24 cellular contexts compared by ENCODE assay signal in the genomic region with DNA sequence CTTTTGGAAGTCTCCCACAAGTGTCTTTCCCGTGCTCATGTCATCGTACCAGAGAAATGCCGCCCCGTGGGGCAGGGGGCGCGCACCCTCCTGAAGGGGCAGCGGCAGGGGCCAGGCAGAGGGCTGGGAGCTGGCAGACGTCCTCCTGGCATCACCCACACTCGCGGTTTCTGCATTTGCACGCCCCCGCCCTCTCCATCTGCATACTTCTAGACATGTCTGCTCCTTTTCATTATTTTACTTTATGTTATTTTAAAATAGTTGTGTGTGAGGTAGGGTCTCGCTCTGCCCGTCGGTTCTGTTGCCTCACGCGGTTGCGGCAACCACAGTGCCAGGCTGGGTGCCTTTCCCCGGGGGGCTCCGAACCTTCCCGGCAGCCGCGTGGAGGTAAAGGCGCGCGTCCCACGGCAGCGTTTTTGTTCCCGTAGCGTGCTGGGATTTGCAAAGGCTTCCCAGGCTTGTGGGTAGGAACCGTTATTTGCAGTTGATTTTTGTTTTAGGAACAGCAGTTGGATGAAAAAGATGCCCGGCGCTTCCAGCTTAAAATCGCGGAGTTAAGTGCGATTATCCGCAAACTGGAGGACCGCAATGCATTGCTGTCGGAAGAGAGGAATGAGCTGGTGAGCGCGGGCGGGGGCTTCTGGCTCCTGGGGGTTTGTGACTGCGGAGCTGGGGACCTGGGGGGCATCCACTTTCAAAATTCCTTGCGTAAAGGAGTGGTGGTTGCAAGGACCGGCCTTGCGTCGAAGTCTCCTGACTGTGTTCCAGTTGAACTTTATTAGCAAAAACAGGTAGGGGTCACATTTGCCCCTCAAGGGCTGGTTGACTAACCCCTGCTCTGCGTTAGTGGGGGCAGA. TPM values are rescaled to one million over a fixed set of nuclear protein-coding genes. Genes with fewer than 3 reads are reported as not detected.
"Had no signal": no experiment of that assay in that cellular context is flagged by ENCODE, and none has a peak within 500 bp of the region (broad histone marks: within the 10 kb centered on the region; RNA-seq: fewer than 3 reads in every experiment).

No MANE protein-coding gene starts in this region.

- H3K36me3 Mint-ChIP-seq: immature natural killer cell; stimulated activated effector memory CD8-positive, alpha-beta T cell treated with anti-CD3 and anti-CD28 coated beads, Interleukin-12 subunit alpha, Interleukin-12 subunit beta, amount 100 ng/mL, for 72 hours; T-cell had no signal

- H3K27ac ChIP-seq: body of pancreas, cardiac muscle cell, foreskin keratinocyte, hepatocyte, psoas muscle, skin epidermis, stomach, transverse colon, uterus had no signal

- H3K27me3 ChIP-seq: body of pancreas, cardiac muscle cell, foreskin keratinocyte, hepatocyte, transverse colon, uterus had no signal

- H3K9me3 Mint-ChIP-seq: activated naive CD4-positive, alpha-beta T cell treated with anti-CD3 and anti-CD28 coated beads for 36 hours; activated T-cell treated with anti-CD3 and anti-CD28 coated beads, Interleukin-2, amount 50 U/mL, for 4 hours; activated T-helper 2 cell treated with anti-CD3 and anti-CD28 coated beads, Interferon-gamma antibody, Interleukin-2, Interleukin-4, amounts not matched to agents 10 μg/mL and 5 μg/mL and 100 μg/mL, durations not matched to agents 14 hours and 24 hours and 36 hours; immature natural killer cell; stimulated activated effector memory CD8-positive, alpha-beta T cell treated with anti-CD3 and anti-CD28 coated beads, Interleukin-12 subunit alpha, Interleukin-12 subunit beta, amount 100 ng/mL, for 72 hours; T-cell; T-helper 2 cell treated with Interferon-gamma antibody and Interleukin-4, amounts not matched to agents 5 μg/mL and 100 μg/mL, for 36 hours had no signal

- DNase-seq: activated CD4-positive, alpha-beta T cell treated with anti-CD3 and anti-CD28 coated beads for 4 hours; activated CD4-positive, alpha-beta T cell treated with anti-CD3 and anti-CD28 coated beads, Interleukin-2, amount 50 U/mL, for 48 hours; activated CD8-positive, alpha-beta memory T cell treated with anti-CD3 and anti-CD28 coated beads, Interleukin-2, amount 50 U/mL, for 48 hours; activated naive CD4-positive, alpha-beta T cell treated with anti-CD3 and anti-CD28 coated beads for 36 hours; activated T-cell treated with anti-CD3 and anti-CD28 coated beads, Interleukin-2, amount 50 U/mL, for 4 hours; dermis blood vessel endothelial cell; effector memory CD4-positive, alpha-beta T cell; foreskin keratinocyte; immature natural killer cell; naive thymus-derived CD4-positive, alpha-beta T cell; stimulated activated CD4-positive, alpha-beta T cell treated with anti-CD3 and anti-CD28 coated beads, Interleukin-2, amount 100 ng/mL, for 24 hours; stomach; T-cell; transverse colon; uterus had no signal

- H3K4me3 Mint-ChIP-seq: activated naive CD4-positive, alpha-beta T cell treated with anti-CD3 and anti-CD28 coated beads for 36 hours; activated T-cell treated with anti-CD3 and anti-CD28 coated beads, Interleukin-2, amount 50 U/mL, for 4 hours; immature natural killer cell; naive thymus-derived CD4-positive, alpha-beta T cell; stimulated activated effector memory CD8-positive, alpha-beta T cell treated with anti-CD3 and anti-CD28 coated beads, Interleukin-12 subunit alpha, Interleukin-12 subunit beta, amount 100 ng/mL, for 72 hours; T-cell; T-helper 2 cell treated with Interferon-gamma antibody and Interleukin-4, amounts not matched to agents 5 μg/mL and 100 μg/mL, for 36 hours had no signal

- H3K36me3 ChIP-seq: cardiac muscle cell, stomach, transverse colon, uterus had no signal

- H3K4me3 ChIP-seq: body of pancreas, cardiac muscle cell, hepatocyte, psoas muscle, skin epidermis, stomach, transverse colon, uterus had no signal

- H3K27ac Mint-ChIP-seq: activated naive CD4-positive, alpha-beta T cell treated with anti-CD3 and anti-CD28 coated beads for 36 hours; activated T-helper 2 cell treated with anti-CD3 and anti-CD28 coated beads, Interferon-gamma antibody, Interleukin-2, Interleukin-4, amounts not matched to agents 10 μg/mL and 5 μg/mL and 100 μg/mL, durations not matched to agents 14 hours and 24 hours and 36 hours; immature natural killer cell; naive thymus-derived CD4-positive, alpha-beta T cell; stimulated activated effector memory CD8-positive, alpha-beta T cell treated with anti-CD3 and anti-CD28 coated beads, Interleukin-12 subunit alpha, Interleukin-12 subunit beta, amount 100 ng/mL, for 72 hours; T-cell; T-helper 2 cell treated with Interferon-gamma antibody and Interleukin-4, amounts not matched to agents 5 μg/mL and 100 μg/mL, for 36 hours had no signal

- H3K4me2 ChIP-seq: hepatocyte had no signal

- H3K9me3 ChIP-seq: body of pancreas, psoas muscle, stomach, transverse colon, uterus had no signal

- ATAC-seq: activated T-cell treated with anti-CD3 and anti-CD28 coated beads, Interleukin-2, amount 50 U/mL, for 4 hours; body of pancreas; foreskin keratinocyte; naive thymus-derived CD4-positive, alpha-beta T cell; psoas muscle; right cardiac atrium; stimulated activated effector memory CD8-positive, alpha-beta T cell treated with anti-CD3 and anti-CD28 coated beads, Interleukin-12 subunit alpha, Interleukin-12 subunit beta, amount 100 ng/mL, for 72 hours; T-cell had no signal

- H3K4me1 ChIP-seq: body of pancreas, foreskin keratinocyte, psoas muscle, stomach, transverse colon, uterus had no signal

- H2AFZ ChIP-seq: hepatocyte had no signal

- H3K4me1 Mint-ChIP-seq: immature natural killer cell; stimulated activated effector memory CD8-positive, alpha-beta T cell treated with anti-CD3 and anti-CD28 coated beads, Interleukin-12 subunit alpha, Interleukin-12 subunit beta, amount 100 ng/mL, for 72 hours had no signal

RNA-seq across cellular contexts. Expression of gene DPYSL4, which starts 52.0 kb away (rescaled TPM):
- polyA plus RNA-seq: immature natural killer cell had no signal
